ENCODE assay signal across 8 cellular contexts in genomic region chr10:132163278-132163765, GRCh38. TPM values are rescaled to one million over a fixed set of nuclear protein-coding genes. Genes with fewer than 3 reads are reported as not detected.
DNase-seq lines count a peak whose midpoint lies in the region; ATAC-seq and TF ChIP-seq lines count a peak whose summit lies in the region.

No MANE protein-coding gene starts in this region.

- H3K27ac Mint-ChIP-seq in activated naive CD8-positive, alpha-beta T cell treated with anti-CD3 and anti-CD28 coated beads for 36 hours: no peak overlapping the region
- no peak overlapping the region for H3K27ac Mint-ChIP-seq in nephron progenitor cell

- POLR2A ChIA-PET in HEK293T (lab: Yijun Ruan, JAX): no interaction called here

- DNase-seq in NCI-H1417 (lab: John Stamatoyannopoulos, UW) (peak; percentile 58 to 92 (median 80)), NCI-H1417 treated with DMSO at 0.1 percent for 48 hours (lab: John Stamatoyannopoulos, UW) (no peak), HEK293T (ENCODE audit: extremely low spot score) (peak; percentile 90), NCI-H2196 (lab: John Stamatoyannopoulos, UW; ENCODE audit: unreplicated experiment) (peak; percentile 80), nephron progenitor cell (peak; percentile 72), HK-2 (ENCODE audit: unreplicated experiment) (no peak)
- peak; percentile 74 for DNase-seq in activated naive CD8-positive, alpha-beta T cell treated with anti-CD3 and anti-CD28 coated beads for 36 hours

- H3K4me1 Mint-ChIP-seq in activated naive CD8-positive, alpha-beta T cell treated with anti-CD3 and anti-CD28 coated beads for 36 hours: peaks cover 22% of the 10 kb centered on the region
- H3K4me1 Mint-ChIP-seq in nephron progenitor cell: peaks cover 20% of the 10 kb centered on the region

- peak; percentile 22 for TF ChIP-seq CTCF in nephron progenitor cell (IDR thresholded peaks at IDR 0.05)

- H3K9me3 Mint-ChIP-seq in activated naive CD8-positive, alpha-beta T cell treated with anti-CD3 and anti-CD28 coated beads for 36 hours: peaks cover 2% of the 10 kb centered on the region
- H3K9me3 Mint-ChIP-seq in nephron progenitor cell: no peaks in the 10 kb centered on the region

- no peaks in the 10 kb centered on the region for H3K27me3 Mint-ChIP-seq in activated naive CD8-positive, alpha-beta T cell treated with anti-CD3 and anti-CD28 coated beads for 36 hours
- peaks cover 15% of the 10 kb centered on the region for H3K27me3 Mint-ChIP-seq in nephron progenitor cell (ENCODE audit: low read depth, poor library complexity)

- CTCF ChIA-PET in HEK293T (lab: Yijun Ruan, JAX): no interaction called here

- ATAC-seq in GM19397 (IDR thresholded peaks at IDR 0.05; ENCODE audit: unreplicated experiment): no peak

- H3K4me3 Mint-ChIP-seq in activated naive CD8-positive, alpha-beta T cell treated with anti-CD3 and anti-CD28 coated beads for 36 hours: no peak overlapping the region
- no peak overlapping the region for H3K4me3 Mint-ChIP-seq in nephron progenitor cell

- H3K36me3 Mint-ChIP-seq in activated naive CD8-positive, alpha-beta T cell treated with anti-CD3 and anti-CD28 coated beads for 36 hours: peaks cover 3% of the 10 kb centered on the region
- H3K36me3 Mint-ChIP-seq in nephron progenitor cell (ENCODE audit: low read depth): no peaks in the 10 kb centered on the region

TF ChIP-seq in HEK293T, 16 proteins besides CTCF, POLR2A, EP300 and RAD21:
- no peak for TF ChIP-seq HDGF (IDR thresholded peaks at IDR 0.05; ENCODE audit: borderline replicate concordance)
- TF ChIP-seq PKNOX1 (IDR thresholded peaks at IDR 0.05): peak; percentile 85

RNA-seq across cellular contexts. Expression of gene DPYSL4, which starts 23.4 kb away (rescaled TPM):
- total RNA-seq in activated naive CD8-positive, alpha-beta T cell treated with anti-CD3 and anti-CD28 coated beads for 36 hours: 10 to 100 TPM; 19.9 to 22.2 TPM

Comparison
In these comparisons a context has a peak if more than half of its experiments do, and no peak if none do; other contexts are left out.
1. DNase-seq: peak in NCI-H1417 (3 of 3), HEK293T (single experiment), NCI-H2196 (single experiment), activated naive CD8-positive, alpha-beta T cell treated with anti-CD3 and anti-CD28 coated beads for 36 hours (single experiment) and nephron progenitor cell (single experiment); none in NCI-H1417 treated with DMSO at 0.1 percent for 48 hours (single experiment) and HK-2 (single experiment).